Comparison of ENCODE assay signal across 13 cellular contexts in genomic region chr12:57118711-57119271, GRCh38. TPM values are rescaled to one million over a fixed set of nuclear protein-coding genes. Genes with fewer than 3 reads are reported as not detected.
DNase-seq lines count a peak whose midpoint lies in the region; ATAC-seq and TF ChIP-seq lines count a peak whose summit lies in the region.
"Had no signal": no experiment of that assay in that cellular context is flagged by ENCODE, and none has a peak within 500 bp of the region (broad histone marks: within the 10 kb centered on the region; RNA-seq: fewer than 3 reads in every experiment).

No MANE protein-coding gene starts in this region.

- H3K27me3 ChIP-seq in Panc1 (ENCODE audit: control insufficient read depth, insufficient read depth, low read length) = no peaks in the 10 kb centered on the region
- no peaks in the 10 kb centered on the region for H3K27me3 ChIP-seq in foreskin keratinocyte
- H3K27me3 ChIP-seq: esophagus squamous epithelium had no signal

- CTCF ChIA-PET in activated naive CD4-positive, alpha-beta T cell treated with anti-CD3 and anti-CD28 coated beads for 36 hours (lab: Charles Lee) = interaction anchor here (9.8 to 14.5 kb wide), 3 partner anchors 8 to 64 kb away, joined by 111 to 252 read pairs (median 125); partner anchors contain the start of gene STAT6
- CTCF ChIA-PET in Panc1 (lab: Charles Lee) = no interaction called here

- POLR2A ChIA-PET in Panc1 (lab: Charles Lee) = no interaction called here

- H3K27me3 Mint-ChIP-seq in activated naive CD4-positive, alpha-beta T cell treated with anti-CD3 and anti-CD28 coated beads for 36 hours (ENCODE audit: low read depth) = no peaks in the 10 kb centered on the region
- H3K27me3 Mint-ChIP-seq in stimulated activated naive B cell treated with anti-CD40 and anti-IgM and Interleukin-4, amounts not matched to agents 10 μg/mL and 1 μg/mL and 100 μg/mL, for 72 hours = no peaks in the 10 kb centered on the region

- ATAC-seq in Panc1 (peak; percentile 75), foreskin keratinocyte (peak; percentile 79), HG02571 (IDR thresholded peaks at IDR 0.05; ENCODE audit: unreplicated experiment) (no peak)
- ATAC-seq in stimulated activated naive B cell treated with anti-CD40 and anti-IgM and Interleukin-4, amounts not matched to agents 10 μg/mL and 1 μg/mL and 100 μg/mL, for 72 hours (replicated peaks) = peak; percentile 81 to 83

- H3K27ac Mint-ChIP-seq in activated naive CD4-positive, alpha-beta T cell treated with anti-CD3 and anti-CD28 coated beads for 36 hours = no peak overlapping the region
- peak overlapping the region; percentile 90 for H3K27ac Mint-ChIP-seq in stimulated activated naive B cell treated with anti-CD40 and anti-IgM and Interleukin-4, amounts not matched to agents 10 μg/mL and 1 μg/mL and 100 μg/mL, for 72 hours

- DNase-seq in activated naive CD4-positive, alpha-beta T cell treated with anti-CD3 and anti-CD28 coated beads for 36 hours = peak; percentile 33
- no peak for DNase-seq in activated naive CD4-positive, alpha-beta T cell (lab: John Stamatoyannopoulos, UW)
- DNase-seq in Panc1 (ENCODE audit: low read depth, low spot score) (no peak), foreskin keratinocyte (peak in 1 of 2 donors; percentile 80), putamen (ENCODE audit: low spot score) (no peak), germinal center (ENCODE audit: low spot score) (no peak)
- peak; percentile 48 for DNase-seq in stimulated activated naive B cell treated with anti-CD40 and anti-IgM and Interleukin-4, amounts not matched to agents 10 μg/mL and 1 μg/mL and 100 μg/mL, for 72 hours
- DNase-seq: activated effector memory CD4-positive, alpha-beta T cell treated with Interleukin-2 at 50 U/mL for 16 hours; esophagus squamous epithelium; midbrain; NCI-H1436 had no signal

- H3K27ac ChIP-seq in Panc1 (ENCODE audit: low read length) (no peak overlapping the region), foreskin keratinocyte (peak overlapping the region; percentile 7)

- in situ Hi-C loops in Panc1 (cut with HindIII; ENCODE audit: low pct_unique_long_range_greater_than_20kb, low sequenced_read_pairs) = no loop called here

- peaks cover 13% of the 10 kb centered on the region for H3K4me1 Mint-ChIP-seq in activated naive CD4-positive, alpha-beta T cell treated with anti-CD3 and anti-CD28 coated beads for 36 hours (ENCODE audit: low read depth)
- H3K4me1 Mint-ChIP-seq in stimulated activated naive B cell treated with anti-CD40 and anti-IgM and Interleukin-4, amounts not matched to agents 10 μg/mL and 1 μg/mL and 100 μg/mL, for 72 hours = peaks cover 13 to 15% of the 10 kb centered on the region in 2 donors

- intact Hi-C loops in activated naive CD4-positive, alpha-beta T cell treated with anti-CD3 and anti-CD28 coated beads for 36 hours (cut with micrococcal nuclease) = no loop called here
- intact Hi-C loops in Panc1 (cut with micrococcal nuclease; ENCODE audit: unreplicated experiment) = no loop called here

- no peak for TF ChIP-seq CTCF in Panc1 (IDR thresholded peaks at IDR 0.05)
- TF ChIP-seq CTCF in foreskin keratinocyte (conservative IDR thresholded peaks at IDR 0.05) = peak; percentile 11

- peaks cover 2% of the 10 kb centered on the region; the same call in 1 of the 2 replicates for H3K9me3 ChIP-seq in Panc1 (ENCODE audit: control insufficient read depth, insufficient read depth, low read depth, low read length)
- H3K9me3 ChIP-seq: esophagus squamous epithelium had no signal

- H3K9me3 Mint-ChIP-seq in activated naive CD4-positive, alpha-beta T cell treated with anti-CD3 and anti-CD28 coated beads for 36 hours = peaks cover 4% of the 10 kb centered on the region
- H3K9me3 Mint-ChIP-seq in stimulated activated naive B cell treated with anti-CD40 and anti-IgM and Interleukin-4, amounts not matched to agents 10 μg/mL and 1 μg/mL and 100 μg/mL, for 72 hours = peaks cover 0 to under 1% of the 10 kb centered on the region in 2 donors

- no peaks in the 10 kb centered on the region for H3K4me1 ChIP-seq in Panc1 (ENCODE audit: control insufficient read depth, insufficient read depth, low read length)
- H3K4me1 ChIP-seq in foreskin keratinocyte = peaks cover 9% of the 10 kb centered on the region
- H3K4me1 ChIP-seq: esophagus squamous epithelium had no signal

- no peak overlapping the region for H3K4me3 ChIP-seq in Panc1 (ENCODE audit: low read depth in 2 of 2, low read length in 2 of 2)
- H3K4me3 ChIP-seq: esophagus squamous epithelium had no signal

- H3K4me3 Mint-ChIP-seq in activated naive CD4-positive, alpha-beta T cell treated with anti-CD3 and anti-CD28 coated beads for 36 hours = no peak overlapping the region
- peak overlapping the region in 1 of 2 donors; percentile 43 for H3K4me3 Mint-ChIP-seq in stimulated activated naive B cell treated with anti-CD40 and anti-IgM and Interleukin-4, amounts not matched to agents 10 μg/mL and 1 μg/mL and 100 μg/mL, for 72 hours

- no peaks in the 10 kb centered on the region for H3K36me3 Mint-ChIP-seq in activated naive CD4-positive, alpha-beta T cell treated with anti-CD3 and anti-CD28 coated beads for 36 hours (ENCODE audit: low read depth)
- peaks cover 0 to 2% of the 10 kb centered on the region in 2 donors for H3K36me3 Mint-ChIP-seq in stimulated activated naive B cell treated with anti-CD40 and anti-IgM and Interleukin-4, amounts not matched to agents 10 μg/mL and 1 μg/mL and 100 μg/mL, for 72 hours

- no TSS peak for BruUV-seq in Panc1 (replicated peaks; lab: Mats Ljungman, UMichigan)

- H3K36me3 ChIP-seq in Panc1 (ENCODE audit: control insufficient read depth, insufficient read depth, low read length) = no peaks in the 10 kb centered on the region
- H3K36me3 ChIP-seq: esophagus squamous epithelium had no signal

RNA-seq across cellular contexts. Expression of gene STAT6, which starts 7.6 kb away (rescaled TPM):
- 100 to 1,000 TPM; 188 to 193 TPM for total RNA-seq in activated naive CD4-positive, alpha-beta T cell treated with anti-CD3 and anti-CD28 coated beads for 36 hours
- total RNA-seq in Panc1 (2021; ENCODE audit: unreplicated experiment) (52.3 TPM), foreskin keratinocyte (94.4 and 98.8 TPM in 2 replicates)
- 68.8 TPM for polyA plus RNA-seq in Panc1 (2012; ENCODE audit: insufficient read length)
- 60.2 and 68.9 TPM in 2 replicates for polyA plus RNA-seq in foreskin keratinocyte

RNA-seq across cellular contexts. Expression of gene LRP1, which starts 9.5 kb away (rescaled TPM):
- 1 to 10 TPM; 1.0 to 1.5 TPM for total RNA-seq in activated naive CD4-positive, alpha-beta T cell treated with anti-CD3 and anti-CD28 coated beads for 36 hours
- 9.0 TPM for total RNA-seq in Panc1 (2021; ENCODE audit: unreplicated experiment)
- 28.2 TPM for polyA plus RNA-seq in Panc1 (2012; ENCODE audit: insufficient read length)
- 9.8 and 17.5 TPM in 2 replicates for total RNA-seq in foreskin keratinocyte
- 5.1 and 8.5 TPM in 2 replicates for polyA plus RNA-seq in foreskin keratinocyte

RNA-seq across cellular contexts. Expression of gene LRP1-AS, which starts 28.6 kb away (rescaled TPM):
- not detected for total RNA-seq in activated naive CD4-positive, alpha-beta T cell treated with anti-CD3 and anti-CD28 coated beads for 36 hours
- not detected for total RNA-seq in Panc1 (2021; ENCODE audit: unreplicated experiment)
- not detected for polyA plus RNA-seq in Panc1 (2012; ENCODE audit: insufficient read length)
- total RNA-seq in foreskin keratinocyte = not detected in 2 replicates
- polyA plus RNA-seq in foreskin keratinocyte = not detected in 2 replicates
- total RNA-seq: esophagus squamous epithelium; T-helper 1 cell treated with Interleukin-12 subunit alpha and Interleukin-12 subunit beta and Interleukin-4 antibody, amounts not matched to agents 30 ng/mL and 1 ng/mL, for 36 hours had no signal

RNA-seq across cellular contexts. Expression of gene NAB2, which starts 29.9 kb away (rescaled TPM):
- 10 to 100 TPM; 18.4 to 19.1 TPM for total RNA-seq in activated naive CD4-positive, alpha-beta T cell treated with anti-CD3 and anti-CD28 coated beads for 36 hours
- total RNA-seq in Panc1 (2021; ENCODE audit: unreplicated experiment) = 13.9 TPM
- polyA plus RNA-seq in Panc1 (2012; ENCODE audit: insufficient read length) = 22.8 TPM
- total RNA-seq in foreskin keratinocyte = 24.3 and 25.0 TPM in 2 replicates
- 19.4 and 21.5 TPM in 2 replicates for polyA plus RNA-seq in foreskin keratinocyte

RNA-seq across cellular contexts. Expression of gene NEMP1, which starts 40.2 kb away (rescaled TPM):
- 10 to 100 TPM; 71.3 to 72.2 TPM for total RNA-seq in activated naive CD4-positive, alpha-beta T cell treated with anti-CD3 and anti-CD28 coated beads for 36 hours
- total RNA-seq in Panc1 (2021; ENCODE audit: unreplicated experiment) (46.9 TPM), foreskin keratinocyte (16.6 and 20.3 TPM in 2 replicates)
- polyA plus RNA-seq in Panc1 (2012; ENCODE audit: insufficient read length) = 11.6 TPM
- polyA plus RNA-seq in foreskin keratinocyte = 4.4 and 6.8 TPM in 2 replicates

Comparison
In these comparisons a context has a peak if more than half of its experiments do, and no peak if none do; other contexts are left out.
1. DNase-seq: peak in activated naive CD4-positive, alpha-beta T cell treated with anti-CD3 and anti-CD28 coated beads for 36 hours (single experiment) and stimulated activated naive B cell treated with anti-CD40 and anti-IgM and Interleukin-4, amounts not matched to agents 10 μg/mL and 1 μg/mL and 100 μg/mL, for 72 hours (single experiment); none in activated naive CD4-positive, alpha-beta T cell (0 of 4), Panc1 (single experiment), putamen (single experiment) and germinal center (single experiment).